18 cellular contexts compared by ENCODE assay signal in the genomic region with DNA sequence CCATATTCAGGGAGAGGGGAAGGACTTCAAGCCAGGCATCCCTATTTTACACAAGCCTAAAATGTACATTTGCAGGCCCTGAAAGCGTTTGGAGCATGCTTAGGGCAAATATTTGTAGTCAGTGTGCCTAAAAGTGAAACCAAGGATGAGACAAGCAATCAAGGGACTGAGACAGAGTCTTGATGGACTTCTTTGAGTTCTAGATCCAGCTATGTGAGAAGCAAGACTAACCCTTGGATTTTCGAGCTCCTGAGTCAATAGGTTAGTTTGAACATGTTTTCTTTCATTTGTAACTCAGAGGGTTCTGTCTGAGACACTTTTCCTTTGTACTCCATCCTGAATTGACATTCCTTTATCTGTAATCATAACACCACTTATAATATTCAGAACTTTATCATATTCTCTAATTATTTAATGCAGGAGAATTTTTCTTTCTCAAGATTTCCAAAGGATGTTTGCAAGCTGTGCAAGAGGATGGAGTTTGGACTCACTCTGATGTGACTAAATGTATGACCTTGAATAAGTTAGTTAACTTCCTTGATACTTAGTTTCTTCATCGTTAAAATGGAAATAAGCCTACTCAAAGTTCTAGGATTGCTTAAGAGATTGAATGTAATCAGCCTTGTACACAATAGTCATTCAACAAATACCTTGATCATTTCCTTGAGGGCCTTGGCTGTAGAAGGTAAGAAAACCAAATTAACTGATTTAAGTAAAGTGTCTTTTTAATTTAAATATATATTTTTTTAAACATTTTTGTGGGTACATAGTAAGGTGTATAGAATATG.
"Had no signal": no experiment of that assay in that cellular context is flagged by ENCODE, and none has a peak within 500 bp of the region (broad histone marks: within the 10 kb centered on the region; RNA-seq: fewer than 3 reads in every experiment).

No MANE protein-coding gene starts in this region.

- H3K4me3 ChIP-seq: colonic mucosa, left lung, ovary, testis had no signal

- DNase-seq: activated CD4-positive, alpha-beta T cell treated with anti-CD3 and anti-CD28 coated beads for 48 hours; activated CD8-positive, alpha-beta memory T cell treated with anti-CD3 and anti-CD28 coated beads, Interleukin-2, amount 50 U/mL, for 48 hours; activated CD8-positive, alpha-beta T cell treated with anti-CD3 and anti-CD28 coated beads, Interleukin-2, amount 10 ng/mL, durations not matched to agents 7 days and 5 days; activated naive CD4-positive, alpha-beta T cell treated with Interleukin-2 at 50 U/mL for 16 hours; caudate nucleus; colonic mucosa; effector CD4-positive, alpha-beta T cell; head of caudate nucleus; islet precursor cell; left lung; ovary; stimulated activated CD4-positive, alpha-beta T cell treated with anti-CD3 and anti-CD28 coated beads, Interleukin-4, amount 100 ng/mL, for 24 hours; T-helper 1 cell; testis; WERI-Rb-1 had no signal

- FAIRE-seq: astrocyte had no signal

- H3K9me3 Mint-ChIP-seq: stimulated activated naive CD8-positive, alpha-beta T cell treated with anti-CD3 and anti-CD28 coated beads, Interleukin-15, Interleukin-2, amounts not matched to agents 100 ng/mL and 50 ng/mL, for 24 hours had no signal

- H3K9me3 ChIP-seq: colonic mucosa, left lung, ovary, testis had no signal

- H3K27me3 ChIP-seq: colonic mucosa, left lung, ovary, testis had no signal

- H3K4me1 ChIP-seq: colonic mucosa, testis had no signal

- ATAC-seq: activated CD8-positive, alpha-beta T cell treated with anti-CD3 and anti-CD28 coated beads, Interleukin-2, amount 10 ng/mL, durations not matched to agents 7 days and 5 days; left lung had no signal

- H3K27ac Mint-ChIP-seq: activated CD8-positive, alpha-beta T cell treated with anti-CD3 and anti-CD28 coated beads, Interleukin-2, amount 10 ng/mL, durations not matched to agents 7 days and 5 days; stimulated activated naive CD8-positive, alpha-beta T cell treated with anti-CD3 and anti-CD28 coated beads, Interleukin-15, Interleukin-2, amounts not matched to agents 100 ng/mL and 50 ng/mL, for 24 hours had no signal

- H3K27ac ChIP-seq: colonic mucosa, left lung, testis, WERI-Rb-1 had no signal

- H3K36me3 ChIP-seq: colonic mucosa, left lung, ovary, WERI-Rb-1 had no signal

- H3K4me3 Mint-ChIP-seq: activated CD8-positive, alpha-beta T cell treated with anti-CD3 and anti-CD28 coated beads, Interleukin-2, amount 10 ng/mL, durations not matched to agents 7 days and 5 days; neural crest cell; stimulated activated naive CD8-positive, alpha-beta T cell treated with anti-CD3 and anti-CD28 coated beads, Interleukin-15, Interleukin-2, amounts not matched to agents 100 ng/mL and 50 ng/mL, for 24 hours had no signal
